8 cellular contexts compared by ENCODE assay signal in genomic region chr17:75778861-75779249, GRCh38. TPM values are rescaled to one million over a fixed set of nuclear protein-coding genes. Genes with fewer than 3 reads are reported as not detected.
A peak's percentile ranks its signal among the peaks of the same experiment; 100 is the strongest.
DNase-seq lines count a peak whose midpoint lies in the region; ATAC-seq and TF ChIP-seq lines count a peak whose summit lies in the region.

No MANE protein-coding gene starts in this region.

- no CpG with 5 or more reads among the region's 38 CpGs for WGBS in iPS DF 6.9 (ENCODE audit: insufficient coverage, insufficient read length)
- whole genome bisulfite sequencing in smooth muscle cell (ENCODE audit: low lambda C conversion rate): under 1% methylated on average over 37 of the region's 38 CpGs

- H3K4me1 Mint-ChIP-seq in activated naive CD8-positive, alpha-beta T cell (ENCODE audit: low read depth): peaks cover 44% of the 10 kb centered on the region

- H3K27ac ChIP-seq in iPS DF 6.9 (ENCODE audit: low read length) (no peak overlapping the region), smooth muscle cell (ENCODE audit: low read depth) (peak overlapping the region; percentile 98)

- H3K36me3 Mint-ChIP-seq in activated naive CD8-positive, alpha-beta T cell: peaks cover 22% of the 10 kb centered on the region

- peak overlapping the region; percentile 91 for H3K27ac Mint-ChIP-seq in activated naive CD8-positive, alpha-beta T cell

- H4K20me1 ChIP-seq in smooth muscle cell (ENCODE audit: low read depth): peaks cover 47% of the 10 kb centered on the region

- no peaks in the 10 kb centered on the region for H3K27me3 Mint-ChIP-seq in activated naive CD8-positive, alpha-beta T cell

- no peaks in the 10 kb centered on the region for H3K9me3 ChIP-seq in ES-I3 (ENCODE audit: control insufficient read depth, insufficient read depth, low read length)
- H3K9me3 ChIP-seq in MG63: no peaks in the 10 kb centered on the region
- H3K9me3 ChIP-seq in iPS DF 6.9 (ENCODE audit: control insufficient read depth, insufficient read depth, low read length): no peaks in the 10 kb centered on the region
- H3K9me3 ChIP-seq in smooth muscle cell (replicated peaks; ENCODE audit: low read depth): no peaks in the 10 kb centered on the region

- peak overlapping the region; percentile 69 for H3K4me3 ChIP-seq in MG63
- peak overlapping the region; percentile 98 for H3K4me3 ChIP-seq in iPS DF 6.9 (ENCODE audit: low read length)
- peak overlapping the region; percentile 96 for H3K4me3 ChIP-seq in smooth muscle cell

- peaks cover 3% of the 10 kb centered on the region for H3K9me3 Mint-ChIP-seq in activated naive CD8-positive, alpha-beta T cell (ENCODE audit: low read depth)

- H3K9ac ChIP-seq in ES-I3 (ENCODE audit: low read depth, low read length) (peak overlapping the region; percentile 81), smooth muscle cell (ENCODE audit: low read depth) (peak overlapping the region; percentile 98)

- no peak overlapping the region for H2AFZ ChIP-seq in smooth muscle cell (ENCODE audit: low read depth)

- H3K27me3 ChIP-seq in MG63 (no peaks in the 10 kb centered on the region), iPS DF 6.9 (ENCODE audit: control insufficient read depth, insufficient read depth, low read length) (no peaks in the 10 kb centered on the region), smooth muscle cell (ENCODE audit: low read depth) (no peaks in the 10 kb centered on the region)

- TF ChIP-seq CTCF in smooth muscle cell (IDR thresholded peaks at IDR 0.05; ENCODE audit: borderline replicate concordance, insufficient read depth, poor library complexity, severe bottlenecking): peak; percentile 54

- peaks cover 29% of the 10 kb centered on the region for H3F3A ChIP-seq in smooth muscle cell (ENCODE audit: low read depth)

- peak overlapping the region; percentile 97 for H3K4me2 ChIP-seq in smooth muscle cell

- ATAC-seq in GM21447 (IDR thresholded peaks at IDR 0.05; ENCODE audit: unreplicated experiment): peak; percentile 7

- H3K4me3 Mint-ChIP-seq in activated naive CD8-positive, alpha-beta T cell: peak overlapping the region; percentile 96

- H3K79me2 ChIP-seq in smooth muscle cell (ENCODE audit: low read depth): peaks cover 23% of the 10 kb centered on the region

- H3K36me3 ChIP-seq in ES-I3 (ENCODE audit: insufficient read depth, low read length): peaks cover 8% of the 10 kb centered on the region
- peaks cover 46% of the 10 kb centered on the region for H3K36me3 ChIP-seq in MG63
- H3K36me3 ChIP-seq in iPS DF 6.9 (ENCODE audit: control insufficient read depth, insufficient read depth, low read length): peaks cover 15% of the 10 kb centered on the region; the same call in 1 of the 2 replicates
- no peaks in the 10 kb centered on the region for H3K36me3 ChIP-seq in smooth muscle cell (ENCODE audit: low read depth)

- H3K4me1 ChIP-seq in ES-I3 (ENCODE audit: insufficient read depth, low read length): peaks cover 13% of the 10 kb centered on the region
- H3K4me1 ChIP-seq in iPS DF 6.9 (ENCODE audit: control insufficient read depth, insufficient read depth, low read length): no peaks in the 10 kb centered on the region
- H3K4me1 ChIP-seq in smooth muscle cell (ENCODE audit: low read depth): peaks cover 19% of the 10 kb centered on the region

- DNase-seq in MG63 (no peak), iPS DF 6.9 (ENCODE audit: low read depth, low spot score) (no peak), smooth muscle cell (lab: John Stamatoyannopoulos, UW; ENCODE audit: unreplicated experiment) (no peak), cerebellar nuclear complex (lab: John Stamatoyannopoulos, UW) (no peak)
- no peak for DNase-seq in activated effector memory CD4-positive, alpha-beta T cell treated with Interleukin-2 at 50 U/mL for 16 hours

RNA-seq across cellular contexts. Expression of gene UNK, which starts 5.8 kb away (rescaled TPM):
- total RNA-seq in MG63 (2014; rRNA removed; shearing (Covaris generic); ENCODE audit: low replicate concordance): 16.0 and 48.1 TPM in 2 replicates
- total RNA-seq in smooth muscle cell: 25.4 and 39.5 TPM in 2 replicates
- polyA plus RNA-seq in smooth muscle cell: 26.8 and 31.5 TPM in 2 replicates

RNA-seq across cellular contexts. Expression of gene GALK1, which starts 13.9 kb away (rescaled TPM):
- total RNA-seq in MG63 (2014; rRNA removed; shearing (Covaris generic); ENCODE audit: low replicate concordance): 30.4 and 51.1 TPM in 2 replicates
- total RNA-seq in smooth muscle cell: 31.1 and 32.7 TPM in 2 replicates
- polyA plus RNA-seq in smooth muscle cell: 88.8 and 108 TPM in 2 replicates

RNA-seq across cellular contexts. Expression of gene ITGB4, which starts 57.6 kb away (rescaled TPM):
- total RNA-seq in MG63 (2014; rRNA removed; shearing (Covaris generic); ENCODE audit: low replicate concordance): not detected in 2 replicates
- 66.0 and 83.8 TPM in 2 replicates for total RNA-seq in smooth muscle cell
- 47.2 and 233 TPM in 2 replicates for polyA plus RNA-seq in smooth muscle cell

Comparison
In these comparisons a context has a peak if more than half of its experiments do, and no peak if none do; other contexts are left out.
1. RNA of gene ITGB4, which starts 57.6 kb away (total RNA-seq): 66.0 to 83.8 TPM in smooth muscle cell; not detected in MG63; every median in the first group is over 10 times any median in the second.
2. Peak in every context shown above with its lines, with median percentiles within 50 percentile points of each other: H3K4me3 ChIP-seq.